In genomic region chr1:246152986-246153431, GRCh38 we compare ENCODE assay signal across 1 cellular context.
A peak's percentile ranks its signal among the peaks of the same experiment; 100 is the strongest.
TF ChIP-seq lines count a peak whose summit lies in the region.

No MANE protein-coding gene starts in this region.

TF ChIP-seq in K562, 482 proteins besides CTCF, POLR2A, EP300 and RAD21 (continued from another document and continues in another):
- TF ChIP-seq, protein P1, sequence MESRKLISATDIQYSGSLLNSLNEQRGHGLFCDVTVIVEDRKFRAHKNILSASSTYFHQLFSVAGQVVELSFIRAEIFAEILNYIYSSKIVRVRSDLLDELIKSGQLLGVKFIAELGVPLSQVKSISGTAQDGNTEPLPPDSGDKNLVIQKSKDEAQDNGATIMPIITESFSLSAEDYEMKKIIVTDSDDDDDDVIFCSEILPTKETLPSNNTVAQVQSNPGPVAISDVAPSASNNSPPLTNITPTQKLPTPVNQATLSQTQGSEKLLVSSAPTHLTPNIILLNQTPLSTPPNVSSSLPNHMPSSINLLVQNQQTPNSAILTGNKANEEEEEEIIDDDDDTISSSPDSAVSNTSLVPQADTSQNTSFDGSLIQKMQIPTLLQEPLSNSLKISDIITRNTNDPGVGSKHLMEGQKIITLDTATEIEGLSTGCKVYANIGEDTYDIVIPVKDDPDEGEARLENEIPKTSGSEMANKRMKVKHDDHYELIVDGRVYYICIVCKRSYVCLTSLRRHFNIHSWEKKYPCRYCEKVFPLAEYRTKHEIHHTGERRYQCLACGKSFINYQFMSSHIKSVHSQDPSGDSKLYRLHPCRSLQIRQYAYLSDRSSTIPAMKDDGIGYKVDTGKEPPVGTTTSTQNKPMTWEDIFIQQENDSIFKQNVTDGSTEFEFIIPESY (CRISPR knock-in tag; IDR thresholded peaks at IDR 0.05) = no peak
- TF ChIP-seq L3MBTL2 (IDR thresholded peaks at IDR 0.05) = peak; percentile 71
- TF ChIP-seq, protein P2, sequence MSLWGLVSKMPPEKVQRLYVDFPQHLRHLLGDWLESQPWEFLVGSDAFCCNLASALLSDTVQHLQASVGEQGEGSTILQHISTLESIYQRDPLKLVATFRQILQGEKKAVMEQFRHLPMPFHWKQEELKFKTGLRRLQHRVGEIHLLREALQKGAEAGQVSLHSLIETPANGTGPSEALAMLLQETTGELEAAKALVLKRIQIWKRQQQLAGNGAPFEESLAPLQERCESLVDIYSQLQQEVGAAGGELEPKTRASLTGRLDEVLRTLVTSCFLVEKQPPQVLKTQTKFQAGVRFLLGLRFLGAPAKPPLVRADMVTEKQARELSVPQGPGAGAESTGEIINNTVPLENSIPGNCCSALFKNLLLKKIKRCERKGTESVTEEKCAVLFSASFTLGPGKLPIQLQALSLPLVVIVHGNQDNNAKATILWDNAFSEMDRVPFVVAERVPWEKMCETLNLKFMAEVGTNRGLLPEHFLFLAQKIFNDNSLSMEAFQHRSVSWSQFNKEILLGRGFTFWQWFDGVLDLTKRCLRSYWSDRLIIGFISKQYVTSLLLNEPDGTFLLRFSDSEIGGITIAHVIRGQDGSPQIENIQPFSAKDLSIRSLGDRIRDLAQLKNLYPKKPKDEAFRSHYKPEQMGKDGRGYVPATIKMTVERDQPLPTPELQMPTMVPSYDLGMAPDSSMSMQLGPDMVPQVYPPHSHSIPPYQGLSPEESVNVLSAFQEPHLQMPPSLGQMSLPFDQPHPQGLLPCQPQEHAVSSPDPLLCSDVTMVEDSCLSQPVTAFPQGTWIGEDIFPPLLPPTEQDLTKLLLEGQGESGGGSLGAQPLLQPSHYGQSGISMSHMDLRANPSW (CRISPR knock-in tag; IDR thresholded peaks at IDR 0.05) = no peak
- TF ChIP-seq GABPA (tag; conservative IDR thresholded peaks at IDR 0.05; ENCODE audit: low read depth) = peak; percentile 32; the same call in 1 of the 2 replicates
- TF ChIP-seq RFX5 (IDR thresholded peaks at IDR 0.05; ENCODE audit: low read depth, low read length) = no peak
- TF ChIP-seq CREBBP (IDR thresholded peaks at IDR 0.05; ENCODE audit: low read depth, low read length) = no peak
- peak; percentile 86 for TF ChIP-seq ARID1B (IDR thresholded peaks at IDR 0.05)
- no peak for TF ChIP-seq PREB (CRISPR knock-in tag; IDR thresholded peaks at IDR 0.05)
- peak; percentile 27; the same call in 1 of the 2 replicates for TF ChIP-seq KLF6 (CRISPR knock-in tag; IDR thresholded peaks at IDR 0.05; ENCODE audit: borderline replicate concordance)
- no peak for TF ChIP-seq KAT7 (CRISPR knock-in tag; IDR thresholded peaks at IDR 0.05; ENCODE audit: borderline replicate concordance)
- peak; percentile 79; the same call in 1 of the 2 replicates for TF ChIP-seq NBN (IDR thresholded peaks at IDR 0.05; ENCODE audit: low read depth)
- TF ChIP-seq ZNF699 (CRISPR knock-in tag; IDR thresholded peaks at IDR 0.05; ENCODE audit: insufficient replicate concordance) = no peak
- peak; percentile 61 for TF ChIP-seq CBFA2T2 (conservative IDR thresholded peaks at IDR 0.05)
- TF ChIP-seq HDAC2 (IDR thresholded peaks at IDR 0.05) = peak; percentile 35; the same call in 1 of the 2 replicates
- TF ChIP-seq WHSC1 (IDR thresholded peaks at IDR 0.05; ENCODE audit: low read length) = no peak
- no peak for TF ChIP-seq NR2C1 (IDR thresholded peaks at IDR 0.05)
- TF ChIP-seq NR2C1 (tag; IDR thresholded peaks at IDR 0.05) = no peak
- no peak for TF ChIP-seq SNRNP70 (optimal IDR thresholded peaks at IDR 0.05; ENCODE audit: low read depth, low read length)
- TF ChIP-seq ZNF175 (CRISPR knock-in tag; IDR thresholded peaks at IDR 0.05; ENCODE audit: low read depth) = peak; percentile 3; the same call in 1 of the 2 replicates
- TF ChIP-seq SMARCA5 (IDR thresholded peaks at IDR 0.05) = 0 out of 2 replicates have a peak, but pooled peaks have one; percentile 25
- TF ChIP-seq EHMT2 (IDR thresholded peaks at IDR 0.05) = peak; percentile 70; the same call in 1 of the 2 replicates
- peak; percentile 40; the same call in 1 of the 2 replicates for TF ChIP-seq MAX (CRISPR knock-in tag; IDR thresholded peaks at IDR 0.05)
- 0 out of 2 replicates have a peak, but pooled peaks have one; percentile 49 for TF ChIP-seq LARP7 (IDR thresholded peaks at IDR 0.05)
- no peak for TF ChIP-seq SRF (CRISPR knock-in tag; IDR thresholded peaks at IDR 0.05)
- TF ChIP-seq TEAD4 (IDR thresholded peaks at IDR 0.05; ENCODE audit: low read length) = peak; percentile 32; the same call in 1 of the 2 replicates
- no peak for TF ChIP-seq TEAD4 (CRISPR knock-in tag; IDR thresholded peaks at IDR 0.05; ENCODE audit: borderline replicate concordance)
- TF ChIP-seq MYBL2 (IDR thresholded peaks at IDR 0.05; ENCODE audit: low read depth) = no peak
- TF ChIP-seq MYBL2 (CRISPR knock-in tag; IDR thresholded peaks at IDR 0.05; ENCODE audit: borderline replicate concordance) = no peak
- TF ChIP-seq ZBTB11 (CRISPR knock-in tag; IDR thresholded peaks at IDR 0.05) = peak in 1 of 3 experiments; percentile 31; a peak in 1 of 6 replicates
- no peak for TF ChIP-seq RREB1 (CRISPR knock-in tag; IDR thresholded peaks at IDR 0.05)
- peak; percentile 24; the same call in 1 of the 2 replicates for TF ChIP-seq POLR2H (tag; IDR thresholded peaks at IDR 0.05; ENCODE audit: low read depth)
- TF ChIP-seq STAT5B (CRISPR knock-in tag; IDR thresholded peaks at IDR 0.05) = no peak
- TF ChIP-seq, protein P3, sequence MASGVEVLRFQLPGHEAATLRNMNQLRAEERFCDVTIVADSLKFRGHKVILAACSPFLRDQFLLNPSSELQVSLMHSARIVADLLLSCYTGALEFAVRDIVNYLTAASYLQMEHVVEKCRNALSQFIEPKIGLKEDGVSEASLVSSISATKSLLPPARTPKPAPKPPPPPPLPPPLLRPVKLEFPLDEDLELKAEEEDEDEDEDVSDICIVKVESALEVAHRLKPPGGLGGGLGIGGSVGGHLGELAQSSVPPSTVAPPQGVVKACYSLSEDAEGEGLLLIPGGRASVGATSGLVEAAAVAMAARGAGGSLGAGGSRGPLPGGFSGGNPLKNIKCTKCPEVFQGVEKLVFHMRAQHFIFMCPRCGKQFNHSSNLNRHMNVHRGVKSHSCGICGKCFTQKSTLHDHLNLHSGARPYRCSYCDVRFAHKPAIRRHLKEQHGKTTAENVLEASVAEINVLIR (CRISPR knock-in tag; IDR thresholded peaks at IDR 0.05) = no peak
- TF ChIP-seq ZNF780A (CRISPR knock-in tag; IDR thresholded peaks at IDR 0.05) = no peak
- TF ChIP-seq, protein P4, sequence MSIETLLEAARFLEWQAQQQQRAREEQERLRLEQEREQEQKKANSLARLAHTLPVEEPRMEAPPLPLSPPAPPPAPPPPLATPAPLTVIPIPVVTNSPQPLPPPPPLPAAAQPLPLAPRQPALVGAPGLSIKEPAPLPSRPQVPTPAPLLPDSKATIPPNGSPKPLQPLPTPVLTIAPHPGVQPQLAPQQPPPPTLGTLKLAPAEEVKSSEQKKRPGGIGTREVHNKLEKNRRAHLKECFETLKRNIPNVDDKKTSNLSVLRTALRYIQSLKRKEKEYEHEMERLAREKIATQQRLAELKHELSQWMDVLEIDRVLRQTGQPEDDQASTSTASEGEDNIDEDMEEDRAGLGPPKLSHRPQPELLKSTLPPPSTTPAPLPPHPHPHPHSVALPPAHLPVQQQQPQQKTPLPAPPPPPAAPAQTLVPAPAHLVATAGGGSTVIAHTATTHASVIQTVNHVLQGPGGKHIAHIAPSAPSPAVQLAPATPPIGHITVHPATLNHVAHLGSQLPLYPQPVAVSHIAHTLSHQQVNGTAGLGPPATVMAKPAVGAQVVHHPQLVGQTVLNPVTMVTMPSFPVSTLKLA (conservative IDR thresholded peaks at IDR 0.05) = no peak; a peak in 1 of 4 replicates
- TF ChIP-seq SMARCA4 (IDR thresholded peaks at IDR 0.05) = peak; percentile 89
- no peak for TF ChIP-seq STAG1 (CRISPR knock-in tag; IDR thresholded peaks at IDR 0.05; ENCODE audit: borderline replicate concordance)
- TF ChIP-seq DMBX1 (CRISPR knock-in tag; IDR thresholded peaks at IDR 0.05; ENCODE audit: borderline replicate concordance) = peak; percentile 61
- peak; percentile 70 for TF ChIP-seq MEIS2 (IDR thresholded peaks at IDR 0.05; ENCODE audit: partially characterized antibody)
- TF ChIP-seq MAFF (IDR thresholded peaks at IDR 0.05; ENCODE audit: low read length) = no peak
- TF ChIP-seq TFE3 (CRISPR knock-in tag; IDR thresholded peaks at IDR 0.05) = no peak
- peak; percentile 64 to 73 for TF ChIP-seq KDM1A (IDR thresholded peaks at IDR 0.05)
- TF ChIP-seq ETV1 (tag; conservative IDR thresholded peaks at IDR 0.05; ENCODE audit: low read depth) = peak; percentile 91
- TF ChIP-seq ZC3H11A (IDR thresholded peaks at IDR 0.05; ENCODE audit: low read depth, low read length) = no peak
- TF ChIP-seq MTF1 (CRISPR knock-in tag; IDR thresholded peaks at IDR 0.05; ENCODE audit: borderline replicate concordance) = no peak
- peak in 1 of 2 experiments; percentile 72; a peak in 2 of 4 replicates for TF ChIP-seq TBL1XR1 (IDR thresholded peaks at IDR 0.05; ENCODE audit: low read length in 2 of 2)
